27 cellular contexts compared by ENCODE assay signal in genomic region chrX:87310780-87311179, GRCh38.
"Had no signal": no experiment of that assay in that cellular context is flagged by ENCODE, and none has a peak within 500 bp of the region (broad histone marks: within the 10 kb centered on the region; RNA-seq: fewer than 3 reads in every experiment).

No MANE protein-coding gene starts in this region.

- H3K27me3 Mint-ChIP-seq: dendritic cell treated with granulocyte-macrophage colony-stimulating factor and Interleukin-4, amounts not matched to agents 40 ng/mL and 50 ng/mL, for 4 days; effector memory CD8-positive, alpha-beta T cell had no signal

- DNase-seq: colonic mucosa; cortex of kidney; dermis blood vessel endothelial cell; dorsolateral prefrontal cortex; effector CD4-positive, alpha-beta T cell; effector CD8-positive, alpha-beta T cell; effector memory CD4-positive, alpha-beta T cell; effector memory CD8-positive, alpha-beta T cell; endodermal cell; erythroblast; esophagus squamous epithelium; foreskin fibroblast; foreskin keratinocyte; foreskin melanocyte; gastrocnemius medialis; glutamatergic neuron; head of caudate nucleus; heart left ventricle; heart right ventricle had no signal

- ATAC-seq: effector memory CD8-positive, alpha-beta T cell; esophagus mucosa; foreskin keratinocyte; gastrocnemius medialis; gastroesophageal sphincter; heart left ventricle; heart right ventricle had no signal

- H3K4me3 Mint-ChIP-seq: dendritic cell treated with granulocyte-macrophage colony-stimulating factor and Interleukin-4, amounts not matched to agents 40 ng/mL and 50 ng/mL, for 4 days; effector memory CD8-positive, alpha-beta T cell; endodermal cell had no signal

- FAIRE-seq: endometrium, endothelial cell of umbilical vein had no signal

- H3K4me3 ChIP-seq: colonic mucosa, coronary artery, dorsolateral prefrontal cortex, esophagus muscularis mucosa, esophagus squamous epithelium, gastrocnemius medialis, gastroesophageal sphincter, heart left ventricle, heart right ventricle had no signal

- H3K27ac Mint-ChIP-seq: dendritic cell treated with granulocyte-macrophage colony-stimulating factor and Interleukin-4, amounts not matched to agents 40 ng/mL and 50 ng/mL, for 4 days; effector memory CD8-positive, alpha-beta T cell; endodermal cell had no signal

- H3K27me3 ChIP-seq: colonic mucosa, esophagus muscularis mucosa, esophagus squamous epithelium, foreskin keratinocyte, gastrocnemius medialis, gastroesophageal sphincter, heart left ventricle had no signal

- H3K9me3 Mint-ChIP-seq: dendritic cell treated with granulocyte-macrophage colony-stimulating factor and Interleukin-4, amounts not matched to agents 40 ng/mL and 50 ng/mL, for 4 days; endodermal cell had no signal

- H3K36me3 ChIP-seq: colonic mucosa, esophagus muscularis mucosa, esophagus squamous epithelium, gastrocnemius medialis, gastroesophageal sphincter, heart left ventricle, heart right ventricle had no signal

- H3K9me3 ChIP-seq: colonic mucosa, esophagus muscularis mucosa, esophagus squamous epithelium, gastrocnemius medialis, gastroesophageal sphincter, heart left ventricle, heart right ventricle had no signal

- H3K27ac ChIP-seq: colonic mucosa, coronary artery, dorsolateral prefrontal cortex, epithelial cell of prostate, esophagus muscularis mucosa, esophagus squamous epithelium, foreskin keratinocyte, gastrocnemius medialis, gastroesophageal sphincter, heart left ventricle, heart right ventricle had no signal

- H3K4me1 ChIP-seq: colonic mucosa, esophagus muscularis mucosa, esophagus squamous epithelium, foreskin keratinocyte, gastrocnemius medialis, gastroesophageal sphincter, heart left ventricle, heart right ventricle had no signal

- H3K4me1 Mint-ChIP-seq: endodermal cell had no signal
